In the genomic region with DNA sequence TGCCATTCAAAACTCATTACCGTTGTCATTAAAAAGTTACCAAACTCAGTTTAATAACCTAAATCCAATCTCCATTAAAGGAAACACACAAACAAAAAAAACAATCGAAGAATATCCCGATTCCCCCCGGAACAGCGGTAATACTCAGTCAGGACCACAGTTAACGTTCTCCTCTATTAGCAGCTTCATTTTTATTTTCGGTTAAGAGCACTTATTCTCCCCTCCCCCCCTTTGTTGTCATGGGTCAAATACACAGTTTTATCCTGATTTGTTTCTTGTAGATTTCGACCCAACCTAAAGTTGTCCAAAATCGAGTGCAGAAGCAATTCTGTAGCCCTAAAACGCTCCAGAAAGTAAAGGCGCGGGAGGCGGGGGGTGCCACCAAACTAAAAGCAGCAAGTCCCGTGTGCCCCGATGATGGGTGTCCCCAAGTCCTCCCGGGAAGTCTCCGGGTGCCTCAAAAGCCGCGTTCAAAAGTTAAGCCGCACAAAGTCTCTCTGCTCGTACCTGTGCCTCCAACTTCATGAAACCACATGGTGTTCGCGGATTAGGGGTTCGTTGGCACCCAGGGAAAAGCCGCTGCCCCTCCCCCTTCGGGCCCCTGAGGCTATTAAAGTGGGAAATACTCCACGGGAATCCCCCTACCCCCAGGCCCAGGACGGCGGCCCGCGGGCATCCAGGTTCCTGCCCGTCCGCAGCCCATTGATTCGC, we compare ENCODE assay signal across 8 cellular contexts. TPM values are rescaled to one million over a fixed set of nuclear protein-coding genes. Genes with fewer than 3 reads are reported as not detected.
DNase-seq lines count a peak whose midpoint lies in the region; ATAC-seq, FAIRE-seq and TF ChIP-seq lines count a peak whose summit lies in the region.

No MANE protein-coding gene starts in this region.

- H3K79me2 ChIP-seq in osteoblast (ENCODE audit: insufficient read depth, low read length), result peaks cover 55% of the 10 kb centered on the region

- no peak for DNase-seq in Jurkat, Clone E6-1 (ENCODE audit: low read depth, low spot score)
- DNase-seq in activated T-cell treated with anti-CD3 and anti-CD28 coated beads for 4 hours, result peak; percentile 29
- DNase-seq in fibroblast of pulmonary artery (ENCODE audit: low read depth), result no peak
- DNase-seq in osteoblast (ENCODE audit: insufficient read length, low spot score, missing footprints), result peak; percentile 84
- no peak for DNase-seq in aorta
- DNase-seq in urothelium cell line (ENCODE audit: low spot score), result no peak

- 0% methylated on average over 34 of the region's 34 CpGs for WGBS in aorta, 2 donors

- peak overlapping the region; percentile 31 for H2AFZ ChIP-seq in osteoblast (ENCODE audit: low read length)

- H3K4me1 ChIP-seq in osteoblast (ENCODE audit: insufficient read depth, low read length) (peaks cover 6% of the 10 kb centered on the region), aorta (ENCODE audit: control insufficient read depth in 1 of 2, insufficient read depth in 2 of 2, low read length in 2 of 2) (no peaks in the 10 kb centered on the region)

- peak overlapping the region; percentile 96 for H3K4me2 ChIP-seq in osteoblast (ENCODE audit: insufficient read depth, low read length)

- no peak for TF ChIP-seq CTCF in fibroblast of pulmonary artery (IDR thresholded peaks at IDR 0.05; ENCODE audit: low read length, missing control alignments)
- TF ChIP-seq CTCF in osteoblast (IDR thresholded peaks at IDR 0.05; ENCODE audit: extremely low read depth, low read depth, low read length), result no peak

- H3K36me3 ChIP-seq in osteoblast (ENCODE audit: insufficient read depth, low read length), result peaks cover 32% of the 10 kb centered on the region
- no peaks in the 10 kb centered on the region for H3K36me3 ChIP-seq in aorta (ENCODE audit: control insufficient read depth in 1 of 2, insufficient read depth in 2 of 2, low read length in 1 of 2)

- H4K20me1 ChIP-seq in osteoblast (ENCODE audit: insufficient read depth, low read length), result peaks cover 36% of the 10 kb centered on the region

- no peak for FAIRE-seq in urothelium cell line (lab: Jason Lieb, UNC)

- H3K9me3 ChIP-seq in osteoblast (ENCODE audit: low read depth, low read length) (no peaks in the 10 kb centered on the region), aorta (ENCODE audit: control insufficient read depth, low read length) (no peaks in the 10 kb centered on the region)

- H3K27ac ChIP-seq in osteoblast (ENCODE audit: low read depth, low read length), result peak overlapping the region; percentile 92
- peak overlapping the region in 1 of 2 donors; percentile 43 for H3K27ac ChIP-seq in aorta (ENCODE audit: low read depth in 1 of 2, low read length in 2 of 2)

- ATAC-seq in GM18868 (IDR thresholded peaks at IDR 0.05; ENCODE audit: unreplicated experiment) (peak; percentile 22), aorta (ENCODE audit: low FRiP score) (peak; percentile 9), GM18519 (IDR thresholded peaks at IDR 0.05; ENCODE audit: low FRiP score, unreplicated experiment) (no peak)

- H3K27me3 ChIP-seq in osteoblast (ENCODE audit: insufficient read depth, low read length), result no peaks in the 10 kb centered on the region
- no peaks in the 10 kb centered on the region for H3K27me3 ChIP-seq in aorta (ENCODE audit: control insufficient read depth in 1 of 2, insufficient read depth in 2 of 2, low read length in 1 of 2)

- H3K4me3 ChIP-seq in Jurkat, Clone E6-1 (ENCODE audit: low read length), result peak overlapping the region; percentile 75
- H3K4me3 ChIP-seq in fibroblast of pulmonary artery (replicated peaks; ENCODE audit: low read depth, low read length) (peak overlapping the region; percentile 82), osteoblast (ENCODE audit: insufficient read depth, low read length) (peak overlapping the region; percentile 83), aorta (ENCODE audit: low read length in 2 of 2) (peak overlapping the region; percentile 85 to 99)

- intact Hi-C loops in aorta (cut with DNase I), result loop anchor here (5.0 to 10.0 kb wide), 2 partner anchors 69 to 127 kb away; no protein-coding TSS in a partner anchor

RNA-seq across cellular contexts. Expression of gene SUMO2, which starts 1.0 kb away (rescaled TPM):
- 1,003 TPM for polyA plus RNA-seq in Jurkat, Clone E6-1 (2012; ENCODE audit: insufficient read depth, insufficient read length)
- total RNA-seq in osteoblast (92.6 and 96.4 TPM in 2 replicates), aorta (100 to 1,000 TPM; 262 to 280 TPM)
- polyA plus RNA-seq in aorta, result 100 to 1,000 TPM in 1 of 2 donors, 10 to 100 TPM in 1; 96.2 to 113 TPM

RNA-seq across cellular contexts. Expression of gene NUP85, which starts 23.7 kb away (rescaled TPM):
- polyA plus RNA-seq in Jurkat, Clone E6-1 (2012; ENCODE audit: insufficient read depth, insufficient read length), result 119 TPM
- 26.4 and 26.5 TPM in 2 replicates for total RNA-seq in osteoblast
- total RNA-seq in aorta, result 10 to 100 TPM; 71.0 to 76.2 TPM
- 10 to 100 TPM; 17.2 to 99.5 TPM for polyA plus RNA-seq in aorta

RNA-seq across cellular contexts. Expression of gene JPT1, which starts 27.5 kb away (rescaled TPM):
- 546 TPM for polyA plus RNA-seq in Jurkat, Clone E6-1 (2012; ENCODE audit: insufficient read depth, insufficient read length)
- total RNA-seq in osteoblast (55.7 and 60.8 TPM in 2 replicates), aorta (10 to 100 TPM; 16.0 to 18.3 TPM)
- 100 to 1,000 TPM in 1 of 2 donors, 10 to 100 TPM in 1; 10.8 to 144 TPM for polyA plus RNA-seq in aorta

RNA-seq across cellular contexts. Expression of gene NT5C, which starts 50.2 kb away (rescaled TPM):
- polyA plus RNA-seq in Jurkat, Clone E6-1 (2012; ENCODE audit: insufficient read depth, insufficient read length), result 65.0 TPM
- total RNA-seq in osteoblast (48.1 and 53.9 TPM in 2 replicates), aorta (10 to 100 TPM; 24.7 to 29.6 TPM)
- polyA plus RNA-seq in aorta, result 10 to 100 TPM; 28.7 to 93.0 TPM

Comparison
In these comparisons a context has a peak if more than half of its experiments do, and no peak if none do; other contexts are left out.
1. DNase-seq: peak in activated T-cell treated with anti-CD3 and anti-CD28 coated beads for 4 hours (single experiment) and osteoblast (single experiment); none in Jurkat, Clone E6-1 (single experiment), fibroblast of pulmonary artery (single experiment), aorta (0 of 2) and urothelium cell line (single experiment).
2. Peak in every context shown above with its lines, with median percentiles within 50 percentile points of each other: H3K4me3 ChIP-seq.